8 cellular contexts compared by ENCODE assay signal in the genomic region with DNA sequence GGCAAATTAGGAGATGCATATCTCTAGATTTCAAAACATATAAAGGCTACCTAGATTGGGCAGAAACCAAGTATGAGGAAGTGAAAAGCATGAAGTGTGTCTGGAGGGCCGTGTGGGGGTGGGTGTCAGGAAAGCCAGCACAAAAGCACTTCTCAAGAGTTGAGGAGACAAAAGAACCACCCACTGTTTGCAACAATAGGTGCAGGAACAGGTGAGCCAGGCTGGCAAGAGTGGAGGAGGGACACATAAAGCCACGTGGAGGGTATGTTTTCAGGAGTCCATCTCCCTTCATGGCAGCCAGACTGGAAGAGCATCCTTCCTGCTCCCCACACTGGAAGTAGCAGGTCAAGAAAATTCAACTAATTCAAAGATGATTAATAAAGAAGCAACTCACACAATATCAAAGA.
DNase-seq lines count a peak whose midpoint lies in the region; ATAC-seq, FAIRE-seq and TF ChIP-seq lines count a peak whose summit lies in the region.

No MANE protein-coding gene starts in this region.

- peak; percentile 67 for DNase-seq in H7
- peak; percentile 82 to 93 for DNase-seq in Kasumi-1 (lab: John Stamatoyannopoulos, UW)
- DNase-seq in GM12878 (ENCODE audit: low read depth, low spot score), result peak; percentile 63
- DNase-seq in T-helper 2 cell, result no peak
- no peak for DNase-seq in activated CD4-positive, alpha-beta T cell treated with anti-CD3 and anti-CD28 coated beads for 1 hour
- no peak for DNase-seq in cerebellar cortex (ENCODE audit: low spot score)
- DNase-seq in activated T-cell treated with anti-CD3 and anti-CD28 coated beads, Interleukin-2, amount 50 U/mL, for 1 hour, result no peak

- H3K27ac ChIP-seq in GM12878 (ENCODE audit: control insufficient read depth, insufficient read depth), result peak overlapping the region; percentile 56

- TF ChIP-seq RAD21 in GM12878 (IDR thresholded peaks at IDR 0.05; ENCODE audit: insufficient read depth, low read depth, low read length), result no peak

- no peaks in the 10 kb centered on the region for H3K27me3 ChIP-seq in H7 (ENCODE audit: control insufficient read depth, insufficient read depth, low read length)
- H3K27me3 ChIP-seq in GM12878 (replicated peaks in 1 of 2; ENCODE audit: control insufficient read depth in 2 of 2, insufficient read depth in 2 of 2, low read length in 1 of 2), result no peaks in the 10 kb centered on the region

- no peak overlapping the region for H2AFZ ChIP-seq in GM12878 (ENCODE audit: control insufficient read depth, low read depth, low read length)

- H3K4me2 ChIP-seq in GM12878 (ENCODE audit: control insufficient read depth, insufficient read depth), result peak overlapping the region; percentile 58; the same call in 1 of the 2 replicates

- peaks cover 8% of the 10 kb centered on the region for H3K79me2 ChIP-seq in GM12878 (ENCODE audit: control insufficient read depth, insufficient read depth, low read length)

- FAIRE-seq in GM12878 (lab: Jason Lieb, UNC), result peak; percentile 91

- intact Hi-C loops in GM12878 (cut with micrococcal nuclease; ENCODE audit: unreplicated experiment), result loop anchor here (5.0 kb wide), 2 partner anchors 60 to 95 kb away; a partner anchor contains a TSS

- BruUV-seq in GM12878 (replicated peaks; lab: Mats Ljungman, UMichigan), result no TSS peak

- POLR2A ChIA-PET in GM12878 (lab: Charles Lee), result no interaction called here

- TF ChIP-seq POLR2A in GM12878 (IDR thresholded peaks at IDR 0.05; ENCODE audit: low read depth, low read length), result no peak

- peak; percentile 41 to 76; a peak in 3 of 4 replicates for TF ChIP-seq EP300 in GM12878 (IDR thresholded peaks at IDR 0.05; ENCODE audit: borderline replicate concordance in 1 of 2, control insufficient read depth in 1 of 2, low read depth in 2 of 2, low read length in 2 of 2)

- peaks cover 9% of the 10 kb centered on the region; the same call in 1 of the 2 replicates for H3K4me1 ChIP-seq in GM12878 (ENCODE audit: control insufficient read depth, insufficient read depth, low read length)

- peak; percentile 87 for ATAC-seq in GM18499 (IDR thresholded peaks at IDR 0.05; ENCODE audit: insufficient read depth, unreplicated experiment)
- peak; percentile 100 for ATAC-seq in GM12878

- WGBS in GM12878 (ENCODE audit: insufficient coverage, insufficient replicate concordance, low lambda C conversion rate, missing lambda C conversion rate), result 0% methylated on average over 2 of the region's 2 CpGs

- TF ChIP-seq CTCF in GM12878 (IDR thresholded peaks at IDR 0.05 in 2 of 3, conservative IDR thresholded peaks at IDR 0.05 in 1 of 3; ENCODE audit: control insufficient read depth in 2 of 3, extremely low read depth in 1 of 3, insufficient read depth in 1 of 3, low read depth in 3 of 3, low read length in 3 of 3), result no peak

- SMC1A ChIA-PET in GM12878 (lab: Charles Lee; ENCODE audit: uncharacterized antibody, unreplicated experiment), result interaction anchor here (1.3 kb wide), 1 partner anchor 13 kb away, joined by 4 read pairs; no protein-coding TSS in a partner anchor

- peaks cover 2% of the 10 kb centered on the region for H3K9me3 ChIP-seq in GM12878 (replicated peaks; ENCODE audit: control insufficient read depth, insufficient read depth, low read length)

- CTCF ChIA-PET in GM12878 (lab: Yijun Ruan, JAX), result no interaction called here

- H3K4me3 ChIP-seq in H7 (ENCODE audit: insufficient read depth, low read depth, low read length), result no peak overlapping the region
- H3K4me3 ChIP-seq in GM12878, result no peak overlapping the region

- H4K20me1 ChIP-seq in GM12878 (ENCODE audit: control insufficient read depth, insufficient read depth), result no peaks in the 10 kb centered on the region

- in situ Hi-C loops in GM12878 (cut with MboI), result no loop called here

- RAD21 ChIA-PET in GM12878 (lab: Charles Lee; ENCODE audit: unreplicated experiment), result no interaction called here

- H3K36me3 ChIP-seq in H7 (replicated peaks; ENCODE audit: control insufficient read depth, insufficient read depth, low read length), result no peaks in the 10 kb centered on the region; the same call in 1 of the 2 replicates
- peaks cover 4 to 15% of the 10 kb centered on the region in 2 experiments; a peak in 3 of 4 replicates for H3K36me3 ChIP-seq in GM12878 (ENCODE audit: control insufficient read depth in 2 of 2, insufficient read depth in 2 of 2, low read length in 1 of 2)

- no peak overlapping the region for H3K9ac ChIP-seq in GM12878 (ENCODE audit: control insufficient read depth, insufficient read depth, low read length)

TF ChIP-seq in GM12878, 131 proteins besides CTCF, POLR2A, EP300 and RAD21 (continues in another document):
- TF ChIP-seq, protein P1, sequence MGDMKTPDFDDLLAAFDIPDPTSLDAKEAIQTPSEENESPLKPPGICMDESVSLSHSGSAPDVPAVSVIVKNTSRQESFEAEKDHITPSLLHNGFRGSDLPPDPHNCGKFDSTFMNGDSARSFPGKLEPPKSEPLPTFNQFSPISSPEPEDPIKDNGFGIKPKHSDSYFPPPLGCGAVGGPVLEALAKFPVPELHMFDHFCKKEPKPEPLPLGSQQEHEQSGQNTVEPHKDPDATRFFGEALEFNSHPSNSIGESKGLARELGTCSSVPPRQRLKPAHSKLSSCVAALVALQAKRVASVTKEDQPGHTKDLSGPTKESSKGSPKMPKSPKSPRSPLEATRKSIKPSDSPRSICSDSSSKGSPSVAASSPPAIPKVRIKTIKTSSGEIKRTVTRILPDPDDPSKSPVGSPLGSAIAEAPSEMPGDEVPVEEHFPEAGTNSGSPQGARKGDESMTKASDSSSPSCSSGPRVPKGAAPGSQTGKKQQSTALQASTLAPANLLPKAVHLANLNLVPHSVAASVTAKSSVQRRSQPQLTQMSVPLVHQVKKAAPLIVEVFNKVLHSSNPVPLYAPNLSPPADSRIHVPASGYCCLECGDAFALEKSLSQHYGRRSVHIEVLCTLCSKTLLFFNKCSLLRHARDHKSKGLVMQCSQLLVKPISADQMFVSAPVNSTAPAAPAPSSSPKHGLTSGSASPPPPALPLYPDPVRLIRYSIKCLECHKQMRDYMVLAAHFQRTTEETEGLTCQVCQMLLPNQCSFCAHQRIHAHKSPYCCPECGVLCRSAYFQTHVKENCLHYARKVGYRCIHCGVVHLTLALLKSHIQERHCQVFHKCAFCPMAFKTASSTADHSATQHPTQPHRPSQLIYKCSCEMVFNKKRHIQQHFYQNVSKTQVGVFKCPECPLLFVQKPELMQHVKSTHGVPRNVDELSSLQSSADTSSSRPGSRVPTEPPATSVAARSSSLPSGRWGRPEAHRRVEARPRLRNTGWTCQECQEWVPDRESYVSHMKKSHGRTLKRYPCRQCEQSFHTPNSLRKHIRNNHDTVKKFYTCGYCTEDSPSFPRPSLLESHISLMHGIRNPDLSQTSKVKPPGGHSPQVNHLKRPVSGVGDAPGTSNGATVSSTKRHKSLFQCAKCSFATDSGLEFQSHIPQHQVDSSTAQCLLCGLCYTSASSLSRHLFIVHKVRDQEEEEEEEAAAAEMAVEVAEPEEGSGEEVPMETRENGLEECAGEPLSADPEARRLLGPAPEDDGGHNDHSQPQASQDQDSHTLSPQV (IDR thresholded peaks at IDR 0.05), result no peak
- TF ChIP-seq MTA2 (IDR thresholded peaks at IDR 0.05; ENCODE audit: low read depth) (peak; percentile 55; the same call in 1 of the 2 replicates), SMARCA5 (IDR thresholded peaks at IDR 0.05) (no peak), IKZF2 (IDR thresholded peaks at IDR 0.05) (peak; percentile 48 to 73; a peak in 3 of 4 replicates), ZZZ3 (IDR thresholded peaks at IDR 0.05; ENCODE audit: control insufficient read depth, insufficient read length, low read depth) (no peak), SMC3 (IDR thresholded peaks at IDR 0.05; ENCODE audit: borderline replicate concordance, low read length) (no peak; the same call in 1 of the 2 replicates), IKZF1 (conservative IDR thresholded peaks at IDR 0.05) (peak; percentile 55), ATF7 (IDR thresholded peaks at IDR 0.05; ENCODE audit: low read depth) (peak; percentile 51; the same call in 1 of the 2 replicates), TCF3 (IDR thresholded peaks at IDR 0.05; ENCODE audit: borderline replicate concordance, insufficient read depth, low read depth, low read length) (no peak), KDM1A (IDR thresholded peaks at IDR 0.05; ENCODE audit: borderline replicate concordance) (no peak), SUPT20H (IDR thresholded peaks at IDR 0.05; ENCODE audit: borderline replicate concordance, control insufficient read depth, low read depth, low read length) (no peak), BRCA1 (IDR thresholded peaks at IDR 0.05; ENCODE audit: low read depth, low read length) (no peak)
- TF ChIP-seq, protein P2, sequence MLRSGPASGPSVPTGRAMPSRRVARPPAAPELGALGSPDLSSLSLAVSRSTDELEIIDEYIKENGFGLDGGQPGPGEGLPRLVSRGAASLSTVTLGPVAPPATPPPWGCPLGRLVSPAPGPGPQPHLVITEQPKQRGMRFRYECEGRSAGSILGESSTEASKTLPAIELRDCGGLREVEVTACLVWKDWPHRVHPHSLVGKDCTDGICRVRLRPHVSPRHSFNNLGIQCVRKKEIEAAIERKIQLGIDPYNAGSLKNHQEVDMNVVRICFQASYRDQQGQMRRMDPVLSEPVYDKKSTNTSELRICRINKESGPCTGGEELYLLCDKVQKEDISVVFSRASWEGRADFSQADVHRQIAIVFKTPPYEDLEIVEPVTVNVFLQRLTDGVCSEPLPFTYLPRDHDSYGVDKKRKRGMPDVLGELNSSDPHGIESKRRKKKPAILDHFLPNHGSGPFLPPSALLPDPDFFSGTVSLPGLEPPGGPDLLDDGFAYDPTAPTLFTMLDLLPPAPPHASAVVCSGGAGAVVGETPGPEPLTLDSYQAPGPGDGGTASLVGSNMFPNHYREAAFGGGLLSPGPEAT (IDR thresholded peaks at IDR 0.05; ENCODE audit: low read depth), result 0 out of 2 replicates have a peak, but pooled peaks have one; percentile 35
- TF ChIP-seq, protein P3, sequence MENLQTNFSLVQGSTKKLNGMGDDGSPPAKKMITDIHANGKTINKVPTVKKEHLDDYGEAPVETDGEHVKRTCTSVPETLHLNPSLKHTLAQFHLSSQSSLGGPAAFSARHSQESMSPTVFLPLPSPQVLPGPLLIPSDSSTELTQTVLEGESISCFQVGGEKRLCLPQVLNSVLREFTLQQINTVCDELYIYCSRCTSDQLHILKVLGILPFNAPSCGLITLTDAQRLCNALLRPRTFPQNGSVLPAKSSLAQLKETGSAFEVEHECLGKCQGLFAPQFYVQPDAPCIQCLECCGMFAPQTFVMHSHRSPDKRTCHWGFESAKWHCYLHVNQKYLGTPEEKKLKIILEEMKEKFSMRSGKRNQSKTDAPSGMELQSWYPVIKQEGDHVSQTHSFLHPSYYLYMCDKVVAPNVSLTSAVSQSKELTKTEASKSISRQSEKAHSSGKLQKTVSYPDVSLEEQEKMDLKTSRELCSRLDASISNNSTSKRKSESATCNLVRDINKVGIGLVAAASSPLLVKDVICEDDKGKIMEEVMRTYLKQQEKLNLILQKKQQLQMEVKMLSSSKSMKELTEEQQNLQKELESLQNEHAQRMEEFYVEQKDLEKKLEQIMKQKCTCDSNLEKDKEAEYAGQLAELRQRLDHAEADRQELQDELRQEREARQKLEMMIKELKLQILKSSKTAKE (IDR thresholded peaks at IDR 0.05; ENCODE audit: low read depth, poor library complexity, severe bottlenecking), result peak; percentile 33

Comparison
In these comparisons a context has a peak if more than half of its experiments do, and no peak if none do; other contexts are left out.
1. DNase-seq: peak in H7 (single experiment), Kasumi-1 (2 of 2) and GM12878 (single experiment); none in T-helper 2 cell (0 of 5), activated CD4-positive, alpha-beta T cell treated with anti-CD3 and anti-CD28 coated beads for 1 hour (single experiment), cerebellar cortex (single experiment) and activated T-cell treated with anti-CD3 and anti-CD28 coated beads, Interleukin-2, amount 50 U/mL, for 1 hour (single experiment).